In genomic region chr16:34758835-34759234, GRCh38 we compare ENCODE assay signal across 20 cellular contexts.
DNase-seq lines count a peak whose midpoint lies in the region; ATAC-seq, FAIRE-seq and TF ChIP-seq lines count a peak whose summit lies in the region.
"Had no signal": no experiment of that assay in that cellular context is flagged by ENCODE, and none has a peak within 500 bp of the region (broad histone marks: within the 10 kb centered on the region; RNA-seq: fewer than 3 reads in every experiment).

No MANE protein-coding gene starts in this region.

- BruUV-seq in HepG2 (replicated peaks; lab: Mats Ljungman, UMichigan) (no TSS peak), endothelial cell of umbilical vein (replicated peaks; lab: Mats Ljungman, UMichigan) (no TSS peak)

- H3K4me1 ChIP-seq in HepG2 (ENCODE audit: insufficient read depth, low read length) = no peaks in the 10 kb centered on the region
- no peaks in the 10 kb centered on the region for H3K4me1 ChIP-seq in right lobe of liver
- no peaks in the 10 kb centered on the region for H3K4me1 ChIP-seq in endothelial cell of umbilical vein (ENCODE audit: control insufficient read depth, extremely low read depth, insufficient read depth, low read length)
- H3K4me1 ChIP-seq in MM.1S (ENCODE audit: low read length) = no peaks in the 10 kb centered on the region
- H3K4me1 ChIP-seq: A549; BLaER1 treated with 17β-estradiol and CSF1 and Interleukin-3, amounts not matched to agents 10 nM and 100 nM; Caco-2 had no signal

- H3K9me1 ChIP-seq in endothelial cell of umbilical vein (replicated peaks; ENCODE audit: control insufficient read depth, extremely low read depth, insufficient read depth, low read length) = no peaks in the 10 kb centered on the region

- no peaks in the 10 kb centered on the region for H3K27me3 ChIP-seq in HepG2 (ENCODE audit: control insufficient read depth in 1 of 2, insufficient read depth in 2 of 2, low read length in 2 of 2)
- no peaks in the 10 kb centered on the region for H3K27me3 ChIP-seq in right lobe of liver
- H3K27me3 ChIP-seq in endothelial cell of umbilical vein (ENCODE audit: control insufficient read depth in 2 of 2, insufficient read depth in 2 of 2, low read length in 2 of 2) = no peaks in the 10 kb centered on the region
- no peaks in the 10 kb centered on the region for H3K27me3 ChIP-seq in MM.1S (replicated peaks; ENCODE audit: insufficient read depth, low read length)
- H3K27me3 ChIP-seq: BLaER1 treated with 17β-estradiol and CSF1 and Interleukin-3, amounts not matched to agents 10 nM and 100 nM had no signal

- peaks cover 100% of the 10 kb centered on the region for H3K9me3 ChIP-seq in HepG2 (ENCODE audit: low read length)
- H3K9me3 ChIP-seq in right lobe of liver = peaks cover 0 to 25% (median 4%) of the 10 kb centered on the region in 4 donors
- peaks cover 22% of the 10 kb centered on the region for H3K9me3 ChIP-seq in endothelial cell of umbilical vein (replicated peaks; ENCODE audit: control insufficient read depth, insufficient read depth, low read length)
- H3K9me3 ChIP-seq in MM.1S (replicated peaks; ENCODE audit: insufficient read depth, low read length) = no peaks in the 10 kb centered on the region
- H3K9me3 ChIP-seq: Caco-2 had no signal

- H3K4me3 ChIP-seq in HepG2 (replicated peaks in 1 of 3; ENCODE audit: insufficient read depth in 1 of 3, low read depth in 2 of 3, low read length in 3 of 3) = no peak overlapping the region
- no peak overlapping the region for H3K4me3 ChIP-seq in right lobe of liver
- no peak overlapping the region for H3K4me3 ChIP-seq in endothelial cell of umbilical vein (replicated peaks in 1 of 3; ENCODE audit: insufficient read depth in 1 of 3, low read depth in 1 of 3, low read length in 3 of 3)
- H3K4me3 ChIP-seq in MM.1S (ENCODE audit: low read length) = no peak overlapping the region
- H3K4me3 ChIP-seq: A549; BLaER1 treated with 17β-estradiol and CSF1 and Interleukin-3, amounts not matched to agents 10 nM and 100 nM had no signal

- H3K79me2 ChIP-seq in HepG2 (ENCODE audit: insufficient read depth, low read length) = no peaks in the 10 kb centered on the region
- H3K79me2 ChIP-seq in endothelial cell of umbilical vein (ENCODE audit: control insufficient read depth, insufficient read depth, low read length) = no peaks in the 10 kb centered on the region
- H3K79me2 ChIP-seq in MM.1S (ENCODE audit: low read length) = no peaks in the 10 kb centered on the region

- in situ Hi-C loops in HepG2 (cut with HindIII; ENCODE audit: extremely low pct_ligation_motif_present, low pct_unique_long_range_greater_than_20kb) = no loop called here

- no peak for TF ChIP-seq POLR2A in HepG2 (IDR thresholded peaks at IDR 0.05; ENCODE audit: insufficient read depth in 1 of 2, low read depth in 2 of 2, low read length in 2 of 2)
- TF ChIP-seq POLR2A in right lobe of liver (IDR thresholded peaks at IDR 0.05) = no peak
- TF ChIP-seq POLR2A in endothelial cell of umbilical vein (IDR thresholded peaks at IDR 0.05; ENCODE audit: low read depth, low read length) = no peak

- H3F3A ChIP-seq in MM.1S (ENCODE audit: insufficient read depth, low read length) = no peaks in the 10 kb centered on the region

- no peaks in the 10 kb centered on the region for H3K9me2 ChIP-seq in MM.1S (replicated peaks; ENCODE audit: insufficient read depth, low read length)

- no peak overlapping the region for H3K27ac ChIP-seq in HepG2 (ENCODE audit: extremely low read length, insufficient read depth, low read length)
- H3K27ac ChIP-seq in right lobe of liver = no peak overlapping the region
- H3K27ac ChIP-seq in endothelial cell of umbilical vein (ENCODE audit: insufficient read depth, low read depth, low read length) = no peak overlapping the region
- H3K27ac ChIP-seq in MM.1S (ENCODE audit: low read length) = no peak overlapping the region
- H3K27ac ChIP-seq: 22Rv1; A549; BLaER1 treated with 17β-estradiol and CSF1 and Interleukin-3, amounts not matched to agents 10 nM and 100 nM; C4-2B had no signal

- POLR2A ChIA-PET in HepG2 (lab: Yijun Ruan, JAX) (no interaction called here), endothelial cell of umbilical vein (lab: Charles Lee) (no interaction called here)

- intact Hi-C loops in HepG2 (cut with micrococcal nuclease; ENCODE audit: unreplicated experiment) (no loop called here), right lobe of liver (cut with DNase I) (no loop called here), endothelial cell of umbilical vein (cut with micrococcal nuclease) (no loop called here)

- no peak overlapping the region for H3K9ac ChIP-seq in HepG2 (ENCODE audit: insufficient read depth, low read depth, low read length)
- no peak overlapping the region for H3K9ac ChIP-seq in endothelial cell of umbilical vein (replicated peaks; ENCODE audit: extremely low read depth, insufficient read depth, low read length)
- H3K9ac ChIP-seq in MM.1S (ENCODE audit: low read length) = no peak overlapping the region
- H3K9ac ChIP-seq: BLaER1 treated with 17β-estradiol and CSF1 and Interleukin-3, amounts not matched to agents 10 nM and 100 nM had no signal

- H2AFZ ChIP-seq in HepG2 (ENCODE audit: low read length) = no peak overlapping the region
- no peak overlapping the region for H2AFZ ChIP-seq in endothelial cell of umbilical vein (ENCODE audit: low read depth, low read length)
- H2AFZ ChIP-seq in MM.1S (ENCODE audit: low read length) = no peak overlapping the region

- WGBS in HepG2 (ENCODE audit: low lambda C conversion rate) = 25% methylated on average over 13 of the region's 13 CpGs
- WGBS in right lobe of liver (ENCODE audit: insufficient coverage, low coverage, low lambda C conversion rate, missing lambda C conversion rate) = 58% methylated on average over 13 of the region's 13 CpGs

- TF ChIP-seq CTCF in HepG2 (CRISPR knock-in tag; IDR thresholded peaks at IDR 0.05) = no peak
- no peak for TF ChIP-seq CTCF in right lobe of liver (IDR thresholded peaks at IDR 0.05)
- no peak for TF ChIP-seq CTCF in endothelial cell of umbilical vein (IDR thresholded peaks at IDR 0.05; ENCODE audit: extremely low read depth in 1 of 2, insufficient read depth in 1 of 2, low read depth in 1 of 2, low read length in 2 of 2)
- no peak for TF ChIP-seq CTCF in MM.1S (IDR thresholded peaks at IDR 0.05; ENCODE audit: low read length)

- TF ChIP-seq EP300 in HepG2 (IDR thresholded peaks at IDR 0.05; ENCODE audit: low read depth in 2 of 2, low read length in 2 of 2) (no peak), HepG2 (CRISPR knock-in tag; IDR thresholded peaks at IDR 0.05; ENCODE audit: borderline replicate concordance) (no peak)

- H4K20me1 ChIP-seq in HepG2 (ENCODE audit: insufficient read depth, low read length) (no peaks in the 10 kb centered on the region), endothelial cell of umbilical vein (replicated peaks; ENCODE audit: control insufficient read depth, extremely low read depth, insufficient read depth, low read length) (no peaks in the 10 kb centered on the region), MM.1S (ENCODE audit: insufficient read depth, low read length) (no peaks in the 10 kb centered on the region)
- H4K20me1 ChIP-seq: BLaER1 treated with 17β-estradiol and CSF1 and Interleukin-3, amounts not matched to agents 10 nM and 100 nM had no signal

- H3K36me3 ChIP-seq in HepG2 (replicated peaks in 1 of 2; ENCODE audit: control insufficient read depth in 1 of 2, insufficient read depth in 2 of 2, low read length in 2 of 2) (no peaks in the 10 kb centered on the region), right lobe of liver (no peaks in the 10 kb centered on the region), endothelial cell of umbilical vein (ENCODE audit: control insufficient read depth in 2 of 2, extremely low read depth in 1 of 2, insufficient read depth in 2 of 2, low read length in 2 of 2) (no peaks in the 10 kb centered on the region), MM.1S (replicated peaks; ENCODE audit: insufficient read depth, low read length) (no peaks in the 10 kb centered on the region)
- H3K36me3 ChIP-seq: BLaER1 treated with 17β-estradiol and CSF1 and Interleukin-3, amounts not matched to agents 10 nM and 100 nM had no signal

- TF ChIP-seq RAD21 in HepG2 (CRISPR knock-in tag; IDR thresholded peaks at IDR 0.05) = no peak

- H3K4me2 ChIP-seq in HepG2 (ENCODE audit: low read depth, low read length) = no peak overlapping the region
- H3K4me2 ChIP-seq in endothelial cell of umbilical vein (ENCODE audit: insufficient read depth, low read length) = no peak overlapping the region
- H3K4me2 ChIP-seq in MM.1S (ENCODE audit: low read depth, low read length) = no peak overlapping the region
- H3K4me2 ChIP-seq: A549; BLaER1 treated with 17β-estradiol and CSF1 and Interleukin-3, amounts not matched to agents 10 nM and 100 nM had no signal

- no peak for DNase-seq in HepG2 (ENCODE audit: low spot score)
- no peak for DNase-seq in right lobe of liver
- DNase-seq in endothelial cell of umbilical vein (ENCODE audit: low read depth, low spot score) = no peak
- no peak for DNase-seq in MM.1S
- DNase-seq: AML-193; Caco-2; Calu3; CD4-positive, alpha-beta T cell; CD8-positive, alpha-beta T cell; DMS79 treated with DMSO at 0.1 percent for 48 hours; GF-D8 had no signal

- CTCF ChIA-PET in HepG2 (lab: Yijun Ruan, JAX; ENCODE audit: low intra/inter-chr PET ratio, low total read pairs) (no interaction called here), endothelial cell of umbilical vein (lab: Charles Lee) (no interaction called here)

- FAIRE-seq in HepG2 (lab: Jason Lieb, UNC) (no peak), endothelial cell of umbilical vein (lab: Jason Lieb, UNC) (no peak)
- FAIRE-seq: A549, D721Med, G401.6, GM12892, GM18507 had no signal

- dilution Hi-C loops in endothelial cell of umbilical vein (cut with MboI; ENCODE audit: extremely low pct_ligation_motif_present, low sequenced_read_pairs) = no loop called here

- ATAC-seq in HepG2 (no peak), right lobe of liver (no peak), GM21447 (IDR thresholded peaks at IDR 0.05; ENCODE audit: unreplicated experiment) (no peak)
- ATAC-seq: A549; CD8-positive, alpha-beta T cell had no signal

TF ChIP-seq in HepG2, 621 proteins besides CTCF, POLR2A, EP300 and RAD21 (continues in another document):
- TF ChIP-seq GATAD1 (CRISPR knock-in tag; IDR thresholded peaks at IDR 0.05) (no peak), SRSF1 (optimal IDR thresholded peaks at IDR 0.05; ENCODE audit: low read depth, low read length) (no peak), ZSCAN21 (CRISPR knock-in tag; IDR thresholded peaks at IDR 0.05; ENCODE audit: borderline replicate concordance) (no peak), CREB1 (IDR thresholded peaks at IDR 0.05) (peak; percentile 85), CREB1 (CRISPR knock-in tag; IDR thresholded peaks at IDR 0.05) (no peak)

TF ChIP-seq in endothelial cell of umbilical vein, 7 proteins besides CTCF, POLR2A, EP300 and RAD21 (continues in another document):
- TF ChIP-seq MAX (IDR thresholded peaks at IDR 0.05; ENCODE audit: insufficient read depth, insufficient read length) = no peak
- TF ChIP-seq JUN (IDR thresholded peaks at IDR 0.05; ENCODE audit: borderline replicate concordance, insufficient read depth, insufficient read length, low read depth) = peak; percentile 11
- no peak for TF ChIP-seq GATA2 (IDR thresholded peaks at IDR 0.05; ENCODE audit: insufficient read depth, insufficient read length, low read depth, low read length)
- TF ChIP-seq FOS (IDR thresholded peaks at IDR 0.05; ENCODE audit: borderline replicate concordance, insufficient read depth, low read length) = no peak
